Comparison of ENCODE assay signal across 8 cellular contexts in the genomic region with DNA sequence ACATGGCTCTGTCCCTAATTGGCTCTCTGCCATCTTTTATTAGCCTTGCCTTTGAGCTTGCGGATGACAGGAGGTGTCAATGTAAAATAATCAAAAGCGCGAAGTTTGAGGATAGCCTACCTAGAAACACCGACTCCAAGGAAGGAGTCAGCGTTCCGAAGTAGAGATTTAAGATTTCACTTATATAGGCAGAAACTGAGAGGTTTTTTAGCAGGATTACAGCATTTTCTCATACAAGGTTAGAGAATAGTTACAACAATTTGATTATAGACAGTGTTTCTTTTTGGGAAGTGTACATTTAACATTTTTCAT. TPM values are rescaled to one million over a fixed set of nuclear protein-coding genes. Genes with fewer than 3 reads are reported as not detected.
DNase-seq lines count a peak whose midpoint lies in the region; FAIRE-seq and TF ChIP-seq lines count a peak whose summit lies in the region.

No MANE protein-coding gene starts in this region.

- no peak for TF ChIP-seq POLR2A in H54 (IDR thresholded peaks at IDR 0.05; ENCODE audit: low read depth, low read length)

- H3K27ac ChIP-seq in SK-N-SH (ENCODE audit: low read depth in 2 of 2, low read length in 1 of 2) (peak overlapping the region in 1 of 2 experiments; percentile 43; a peak in 1 of 4 replicates), iPS DF 6.9 (ENCODE audit: low read length) (no peak overlapping the region), substantia nigra (ENCODE audit: low read depth, low read length, poor library complexity, severe bottlenecking) (peak overlapping the region; percentile 61)

- CTCF ChIA-PET in SK-N-SH (lab: Yijun Ruan, JAX) = interaction anchor here (1.0 to 1.5 kb wide), 3 partner anchors 12 to 78 kb away, joined by 4 to 5 read pairs (median 4); no protein-coding TSS in a partner anchor

- DNase-seq in HAP-1 (ENCODE audit: low spot score in 2 of 2) = no peak
- no peak for DNase-seq in SK-N-SH
- DNase-seq in iPS DF 6.9 (ENCODE audit: low read depth, low spot score) = no peak
- DNase-seq in substantia nigra (lab: John Stamatoyannopoulos, UW) = no peak
- DNase-seq in hypothalamus (lab: John Stamatoyannopoulos, UW) = no peak
- DNase-seq in GM19240 (ENCODE audit: insufficient read length, low spot score) = no peak
- no peak for DNase-seq in H54 (ENCODE audit: insufficient read length, low spot score)

- H3K27me3 ChIP-seq in HAP-1 (ENCODE audit: low read depth) (no peaks in the 10 kb centered on the region), SK-N-SH (ENCODE audit: insufficient read depth) (no peaks in the 10 kb centered on the region), iPS DF 6.9 (ENCODE audit: control insufficient read depth, insufficient read depth, low read length) (no peaks in the 10 kb centered on the region)

- no peaks in the 10 kb centered on the region for H3K9me2 ChIP-seq in SK-N-SH

- peaks cover 43% of the 10 kb centered on the region for H3K79me2 ChIP-seq in SK-N-SH (ENCODE audit: insufficient read depth)

- H2AFZ ChIP-seq in SK-N-SH (ENCODE audit: low read depth) = peak overlapping the region; percentile 98

- TF ChIP-seq EP300 in SK-N-SH (IDR thresholded peaks at IDR 0.05; ENCODE audit: borderline replicate concordance in 1 of 2, low read depth in 1 of 2, low read length in 1 of 2) = no peak

- TF ChIP-seq RAD21 in SK-N-SH (IDR thresholded peaks at IDR 0.05; ENCODE audit: low read length) = no peak

- in situ Hi-C loops in HAP-1 (cut with MboI; ENCODE audit: low sequenced_read_pairs) = no loop called here

- H3K4me2 ChIP-seq in SK-N-SH = peak overlapping the region; percentile 86; the same call in 1 of the 2 replicates

- H3K4me1 ChIP-seq in ES-I3 (ENCODE audit: insufficient read depth, low read length) = no peaks in the 10 kb centered on the region; the same call in 1 of the 2 replicates
- peaks cover 26% of the 10 kb centered on the region for H3K4me1 ChIP-seq in HAP-1
- H3K4me1 ChIP-seq in SK-N-SH (ENCODE audit: control insufficient read depth in 1 of 2, insufficient read depth in 2 of 2, low read depth in 1 of 2, low read length in 1 of 2) = peaks cover 3 to 8% of the 10 kb centered on the region in 2 experiments; a peak in 2 of 4 replicates
- H3K4me1 ChIP-seq in iPS DF 6.9 (ENCODE audit: control insufficient read depth, insufficient read depth, low read length) = no peaks in the 10 kb centered on the region

- POLR2A ChIA-PET in SK-N-SH (lab: Yijun Ruan, JAX) = interaction anchor here (0.6 to 1.0 kb wide), 4 partner anchors 17 to 201 kb away, joined by 3 to 7 read pairs (median 4); no protein-coding TSS in a partner anchor

- H3K36me3 ChIP-seq in ES-I3 (ENCODE audit: insufficient read depth, low read length) (no peaks in the 10 kb centered on the region), HAP-1 (replicated peaks) (peaks cover 11% of the 10 kb centered on the region), SK-N-SH (replicated peaks in 1 of 2; ENCODE audit: control insufficient read depth in 1 of 2, insufficient read depth in 2 of 2, low read length in 1 of 2) (peaks cover 17% of the 10 kb centered on the region in 2 experiments), iPS DF 6.9 (ENCODE audit: control insufficient read depth, insufficient read depth, low read length) (no peaks in the 10 kb centered on the region)

- H3K9ac ChIP-seq in ES-I3 (ENCODE audit: low read depth, low read length) = peak overlapping the region; percentile 99
- H3K9ac ChIP-seq in SK-N-SH = peak overlapping the region; percentile 44; the same call in 1 of the 2 replicates

- H3K4me3 ChIP-seq in HAP-1 = peak overlapping the region; percentile 80
- peak overlapping the region; percentile 60 to 96 for H3K4me3 ChIP-seq in SK-N-SH (ENCODE audit: low read depth in 2 of 2, low read length in 1 of 2)
- peak overlapping the region; percentile 60; the same call in 1 of the 2 replicates for H3K4me3 ChIP-seq in iPS DF 6.9 (ENCODE audit: low read length)

- no peak for FAIRE-seq in H54 (lab: Jason Lieb, UNC)

- TF ChIP-seq CTCF in SK-N-SH (IDR thresholded peaks at IDR 0.05) = no peak

- no peaks in the 10 kb centered on the region for H3F3A ChIP-seq in SK-N-SH (replicated peaks; ENCODE audit: insufficient read depth)

- H3K9me3 ChIP-seq in ES-I3 (ENCODE audit: control insufficient read depth, insufficient read depth, low read length) = no peaks in the 10 kb centered on the region
- no peaks in the 10 kb centered on the region for H3K9me3 ChIP-seq in HAP-1
- H3K9me3 ChIP-seq in SK-N-SH = no peaks in the 10 kb centered on the region; the same call in 1 of the 2 replicates
- H3K9me3 ChIP-seq in iPS DF 6.9 (ENCODE audit: control insufficient read depth, insufficient read depth, low read length) = no peaks in the 10 kb centered on the region

- H4K20me1 ChIP-seq in SK-N-SH (ENCODE audit: insufficient read depth) = no peaks in the 10 kb centered on the region

- WGBS in SK-N-SH (ENCODE audit: low lambda C conversion rate) = 12% methylated on average over 6 of the region's 6 CpGs
- no CpG with 5 or more reads among the region's 6 CpGs for WGBS in iPS DF 6.9 (ENCODE audit: insufficient coverage, insufficient read length)

TF ChIP-seq in SK-N-SH, 30 proteins besides CTCF, POLR2A, EP300 and RAD21 (continues in another document):
- TF ChIP-seq MXI1 (IDR thresholded peaks at IDR 0.05; ENCODE audit: low read depth, low read length) = no peak
- no peak for TF ChIP-seq TEAD4 (IDR thresholded peaks at IDR 0.05; ENCODE audit: borderline replicate concordance, insufficient read depth)
- no peak for TF ChIP-seq EZH2phosphoT487 (IDR thresholded peaks at IDR 0.05; ENCODE audit: borderline replicate concordance, low read depth)
- TF ChIP-seq YY1 (IDR thresholded peaks at IDR 0.05; ENCODE audit: low read depth) = no peak
- TF ChIP-seq, protein P1, sequence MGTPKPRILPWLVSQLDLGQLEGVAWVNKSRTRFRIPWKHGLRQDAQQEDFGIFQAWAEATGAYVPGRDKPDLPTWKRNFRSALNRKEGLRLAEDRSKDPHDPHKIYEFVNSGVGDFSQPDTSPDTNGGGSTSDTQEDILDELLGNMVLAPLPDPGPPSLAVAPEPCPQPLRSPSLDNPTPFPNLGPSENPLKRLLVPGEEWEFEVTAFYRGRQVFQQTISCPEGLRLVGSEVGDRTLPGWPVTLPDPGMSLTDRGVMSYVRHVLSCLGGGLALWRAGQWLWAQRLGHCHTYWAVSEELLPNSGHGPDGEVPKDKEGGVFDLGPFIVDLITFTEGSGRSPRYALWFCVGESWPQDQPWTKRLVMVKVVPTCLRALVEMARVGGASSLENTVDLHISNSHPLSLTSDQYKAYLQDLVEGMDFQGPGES (IDR thresholded peaks at IDR 0.05; ENCODE audit: low read depth, low read length) = no peak
- TF ChIP-seq, protein P2, sequence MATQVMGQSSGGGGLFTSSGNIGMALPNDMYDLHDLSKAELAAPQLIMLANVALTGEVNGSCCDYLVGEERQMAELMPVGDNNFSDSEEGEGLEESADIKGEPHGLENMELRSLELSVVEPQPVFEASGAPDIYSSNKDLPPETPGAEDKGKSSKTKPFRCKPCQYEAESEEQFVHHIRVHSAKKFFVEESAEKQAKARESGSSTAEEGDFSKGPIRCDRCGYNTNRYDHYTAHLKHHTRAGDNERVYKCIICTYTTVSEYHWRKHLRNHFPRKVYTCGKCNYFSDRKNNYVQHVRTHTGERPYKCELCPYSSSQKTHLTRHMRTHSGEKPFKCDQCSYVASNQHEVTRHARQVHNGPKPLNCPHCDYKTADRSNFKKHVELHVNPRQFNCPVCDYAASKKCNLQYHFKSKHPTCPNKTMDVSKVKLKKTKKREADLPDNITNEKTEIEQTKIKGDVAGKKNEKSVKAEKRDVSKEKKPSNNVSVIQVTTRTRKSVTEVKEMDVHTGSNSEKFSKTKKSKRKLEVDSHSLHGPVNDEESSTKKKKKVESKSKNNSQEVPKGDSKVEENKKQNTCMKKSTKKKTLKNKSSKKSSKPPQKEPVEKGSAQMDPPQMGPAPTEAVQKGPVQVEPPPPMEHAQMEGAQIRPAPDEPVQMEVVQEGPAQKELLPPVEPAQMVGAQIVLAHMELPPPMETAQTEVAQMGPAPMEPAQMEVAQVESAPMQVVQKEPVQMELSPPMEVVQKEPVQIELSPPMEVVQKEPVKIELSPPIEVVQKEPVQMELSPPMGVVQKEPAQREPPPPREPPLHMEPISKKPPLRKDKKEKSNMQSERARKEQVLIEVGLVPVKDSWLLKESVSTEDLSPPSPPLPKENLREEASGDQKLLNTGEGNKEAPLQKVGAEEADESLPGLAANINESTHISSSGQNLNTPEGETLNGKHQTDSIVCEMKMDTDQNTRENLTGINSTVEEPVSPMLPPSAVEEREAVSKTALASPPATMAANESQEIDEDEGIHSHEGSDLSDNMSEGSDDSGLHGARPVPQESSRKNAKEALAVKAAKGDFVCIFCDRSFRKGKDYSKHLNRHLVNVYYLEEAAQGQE (IDR thresholded peaks at IDR 0.05; ENCODE audit: low read depth, low read length) = no peak
- TF ChIP-seq RCOR1 (IDR thresholded peaks at IDR 0.05; ENCODE audit: low read length) = no peak
- TF ChIP-seq, protein P3, sequence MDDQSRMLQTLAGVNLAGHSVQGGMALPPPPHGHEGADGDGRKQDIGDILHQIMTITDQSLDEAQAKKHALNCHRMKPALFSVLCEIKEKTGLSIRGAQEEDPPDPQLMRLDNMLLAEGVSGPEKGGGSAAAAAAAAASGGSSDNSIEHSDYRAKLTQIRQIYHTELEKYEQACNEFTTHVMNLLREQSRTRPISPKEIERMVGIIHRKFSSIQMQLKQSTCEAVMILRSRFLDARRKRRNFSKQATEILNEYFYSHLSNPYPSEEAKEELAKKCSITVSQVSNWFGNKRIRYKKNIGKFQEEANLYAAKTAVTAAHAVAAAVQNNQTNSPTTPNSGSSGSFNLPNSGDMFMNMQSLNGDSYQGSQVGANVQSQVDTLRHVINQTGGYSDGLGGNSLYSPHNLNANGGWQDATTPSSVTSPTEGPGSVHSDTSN (IDR thresholded peaks at IDR 0.05) = no peak
- no peak for TF ChIP-seq ELF1 (IDR thresholded peaks at IDR 0.05)
- no peak for TF ChIP-seq POLR2AphosphoS5 (IDR thresholded peaks at IDR 0.05; ENCODE audit: low read depth, low read length)
- no peak for TF ChIP-seq TCF12 (IDR thresholded peaks at IDR 0.05)
- TF ChIP-seq, protein P4, sequence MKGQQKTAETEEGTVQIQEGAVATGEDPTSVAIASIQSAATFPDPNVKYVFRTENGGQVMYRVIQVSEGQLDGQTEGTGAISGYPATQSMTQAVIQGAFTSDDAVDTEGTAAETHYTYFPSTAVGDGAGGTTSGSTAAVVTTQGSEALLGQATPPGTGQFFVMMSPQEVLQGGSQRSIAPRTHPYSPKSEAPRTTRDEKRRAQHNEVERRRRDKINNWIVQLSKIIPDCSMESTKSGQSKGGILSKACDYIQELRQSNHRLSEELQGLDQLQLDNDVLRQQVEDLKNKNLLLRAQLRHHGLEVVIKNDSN (IDR thresholded peaks at IDR 0.05; ENCODE audit: borderline replicate concordance, low read depth) = no peak
- TF ChIP-seq NFIC (IDR thresholded peaks at IDR 0.05; ENCODE audit: borderline replicate concordance) = no peak; the same call in 1 of the 2 replicates
- TF ChIP-seq SIN3A (IDR thresholded peaks at IDR 0.05; ENCODE audit: borderline replicate concordance, low read depth, low read length) = no peak
- TF ChIP-seq GATA2 (CRISPR knock-in tag; IDR thresholded peaks at IDR 0.05) = no peak

RNA-seq across cellular contexts. Expression of a gene that starts 0.5 kb away (rescaled TPM):
- polyA plus RNA-seq in SK-N-SH (2012; rRNA removed) = 9.0 and 12.5 TPM in 2 replicates
- polyA plus RNA-seq in SK-N-SH (2012; cell fraction: cytosol; rRNA removed) = 8.7 and 9.3 TPM in 2 replicates
- polyA plus RNA-seq in SK-N-SH (2012; cell fraction: nucleus; rRNA removed) = 16.5 and 31.1 TPM in 2 replicates
